In genomic region chr1:182998482-182998881, GRCh38 we compare ENCODE assay signal across 24 cellular contexts. TPM values are rescaled to one million over a fixed set of nuclear protein-coding genes. Genes with fewer than 3 reads are reported as not detected.
"Had no signal": no experiment of that assay in that cellular context is flagged by ENCODE, and none has a peak within 500 bp of the region (broad histone marks: within the 10 kb centered on the region; RNA-seq: fewer than 3 reads in every experiment).

No MANE protein-coding gene starts in this region.

- ATAC-seq: effector memory CD8-positive, alpha-beta T cell; gastrocnemius medialis; left cardiac atrium; left lung; naive thymus-derived CD8-positive, alpha-beta T cell; psoas muscle; right cardiac atrium; stimulated activated memory B cell treated with anti-CD40 and anti-IgM and Interleukin-4, amounts not matched to agents 10 μg/mL and 1 μg/mL and 100 μg/mL, for 72 hours; stimulated activated naive CD8-positive, alpha-beta T cell treated with anti-CD3 and anti-CD28 coated beads, Interleukin-15, Interleukin-2, amounts not matched to agents 100 U/mL and 50 U/mL, for 24 hours had no signal

- H3K36me3 ChIP-seq: gastrocnemius medialis, left lung, ovary, spleen, tibial artery had no signal

- DNase-seq: cortex of kidney; effector memory CD8-positive, alpha-beta T cell; gastrocnemius medialis; head of caudate nucleus; kidney; left cardiac atrium; left lung; naive thymus-derived CD8-positive, alpha-beta T cell; nephron progenitor cell; occipital lobe; ovary; posterior cingulate gyrus; psoas muscle; right cardiac atrium; spleen; stimulated activated CD4-positive, alpha-beta T cell treated with anti-CD3 and anti-CD28 coated beads, Interleukin-4, amount 100 ng/mL, for 4 hours; stimulated activated naive CD8-positive, alpha-beta T cell treated with anti-CD3 and anti-CD28 coated beads, Interleukin-15, Interleukin-2, amounts not matched to agents 100 U/mL and 50 U/mL, for 24 hours; substantia nigra; testis; tibial artery had no signal

- H3K4me3 ChIP-seq: gastrocnemius medialis, left lung, ovary, psoas muscle, skin epidermis, spleen, testis, tibial artery had no signal

- H3K27me3 ChIP-seq: gastrocnemius medialis, left lung, ovary, spleen, testis, tibial artery had no signal

- H3K4me1 ChIP-seq: testis had no signal

- H3K27ac ChIP-seq: gastrocnemius medialis, left lung, ovary, psoas muscle, skin epidermis, spleen, testis, tibial artery had no signal

- H3K9me3 ChIP-seq: gastrocnemius medialis, left lung, ovary, psoas muscle, spleen, testis, tibial artery had no signal

RNA-seq across cellular contexts. Expression of gene LAMC1, which starts 24.7 kb away (rescaled TPM):
- polyA plus RNA-seq: naive thymus-derived CD8-positive, alpha-beta T cell had no signal

RNA-seq across cellular contexts. Expression of gene SHCBP1L, which starts 45.5 kb away (rescaled TPM):
- polyA plus RNA-seq: esophagus; naive thymus-derived CD8-positive, alpha-beta T cell; ovary; psoas muscle; spleen; urinary bladder had no signal
